In genomic region chr10:60666221-60666620, GRCh38 we compare ENCODE assay signal across 17 cellular contexts.
DNase-seq lines count a peak whose midpoint lies in the region; ATAC-seq and TF ChIP-seq lines count a peak whose summit lies in the region.
"Had no signal": no experiment of that assay in that cellular context is flagged by ENCODE, and none has a peak within 500 bp of the region (broad histone marks: within the 10 kb centered on the region; RNA-seq: fewer than 3 reads in every experiment).

No MANE protein-coding gene starts in this region.

- peaks cover 7% of the 10 kb centered on the region for H3K4me1 ChIP-seq in adipocyte (ENCODE audit: control insufficient read depth, insufficient read depth, low read length)
- H3K4me1 ChIP-seq in lung (ENCODE audit: control insufficient read depth in 2 of 2, insufficient read depth in 2 of 2, low read length in 2 of 2), result peaks cover 0 to 3% of the 10 kb centered on the region in 2 donors
- H3K4me1 ChIP-seq: pancreas had no signal

- H3K4me3 ChIP-seq in adipocyte (ENCODE audit: low read length) (no peak overlapping the region), lung (no peak overlapping the region), H7 (ENCODE audit: insufficient read depth, low read depth, low read length) (no peak overlapping the region)
- H3K4me3 ChIP-seq: pancreas, SJSA1 had no signal

- H3K27ac ChIP-seq in lung (ENCODE audit: low read depth in 1 of 2, low read length in 1 of 2), result no peak overlapping the region
- H3K27ac ChIP-seq: pancreas, SJSA1 had no signal

- H3K4me3 Mint-ChIP-seq in activated T-cell treated with anti-CD3 and anti-CD28 coated beads, Interleukin-2, amount 50 U/mL, for 4 hours, result no peak overlapping the region
- H3K4me3 Mint-ChIP-seq: activated CD8-positive, alpha-beta T cell treated with anti-CD3 and anti-CD28 coated beads, Interleukin-2, amount 10 ng/mL, durations not matched to agents 7 days and 5 days; effector memory CD8-positive, alpha-beta T cell had no signal

- H3K4me1 Mint-ChIP-seq in activated T-cell treated with anti-CD3 and anti-CD28 coated beads, Interleukin-2, amount 50 U/mL, for 4 hours (ENCODE audit: low read depth), result peaks cover 20% of the 10 kb centered on the region

- H3K9me3 ChIP-seq in adipocyte (ENCODE audit: control insufficient read depth, low read length) (no peaks in the 10 kb centered on the region), lung (ENCODE audit: control insufficient read depth in 2 of 2, insufficient read depth in 1 of 2, low read length in 1 of 2) (no peaks in the 10 kb centered on the region)
- H3K9me3 ChIP-seq: pancreas, SJSA1 had no signal

- TF ChIP-seq CTCF in lung (IDR thresholded peaks at IDR 0.05; ENCODE audit: control extremely low read depth, extremely low read depth) (no peak), GM13976 (IDR thresholded peaks at IDR 0.05; ENCODE audit: borderline replicate concordance, control extremely low read depth, extremely low read depth, insufficient read depth, missing control alignments) (no peak)

- WGBS in lung, 2 donors, result 23 to 33% methylated on average over 2 of the region's 2 CpGs

- peaks cover under 1% of the 10 kb centered on the region for H3K9me3 Mint-ChIP-seq in activated T-cell treated with anti-CD3 and anti-CD28 coated beads, Interleukin-2, amount 50 U/mL, for 4 hours
- H3K9me3 Mint-ChIP-seq: effector memory CD8-positive, alpha-beta T cell had no signal

- no peaks in the 10 kb centered on the region for H3K27me3 Mint-ChIP-seq in activated T-cell treated with anti-CD3 and anti-CD28 coated beads, Interleukin-2, amount 50 U/mL, for 4 hours (ENCODE audit: low read depth)
- H3K27me3 Mint-ChIP-seq: effector memory CD8-positive, alpha-beta T cell had no signal

- in situ Hi-C loops in GM13976 (cut with MboI; ENCODE audit: low sequenced_read_pairs, unreplicated experiment), result no loop called here

- H3K36me3 ChIP-seq in adipocyte (ENCODE audit: control insufficient read depth, insufficient read depth, low read length, severe bottlenecking) (no peaks in the 10 kb centered on the region), lung (ENCODE audit: control insufficient read depth in 2 of 2, insufficient read depth in 2 of 2, low read length in 2 of 2) (no peaks in the 10 kb centered on the region), H7 (replicated peaks; ENCODE audit: control insufficient read depth, insufficient read depth, low read length) (no peaks in the 10 kb centered on the region)
- H3K36me3 ChIP-seq: pancreas, SJSA1 had no signal

- H3K36me3 Mint-ChIP-seq in activated T-cell treated with anti-CD3 and anti-CD28 coated beads, Interleukin-2, amount 50 U/mL, for 4 hours (ENCODE audit: insufficient read depth), result no peaks in the 10 kb centered on the region

- DNase-seq in activated T-cell treated with anti-CD3 and anti-CD28 coated beads, Interleukin-2, amount 50 U/mL, for 4 hours, result no peak
- no peak for DNase-seq in activated T-cell treated with anti-CD3 and anti-CD28 coated beads, Interleukin-2, amount 50 U/mL, for 1 hour
- DNase-seq in NCI-H345 (lab: John Stamatoyannopoulos, UW), result peak; percentile 64
- peak; percentile 25 for DNase-seq in adipocyte (ENCODE audit: low read depth)
- DNase-seq in lung (ENCODE audit: low spot score), result peak; percentile 71
- no peak for DNase-seq in GM13976 (ENCODE audit: low spot score)
- no peak for DNase-seq in NCI-H446 treated with DMSO at 0.1 percent for 48 hours (lab: John Stamatoyannopoulos, UW)
- DNase-seq in H7, result no peak
- DNase-seq: activated CD8-positive, alpha-beta T cell treated with anti-CD3 and anti-CD28 coated beads, Interleukin-2, amount 10 ng/mL, durations not matched to agents 7 days and 5 days; activated gamma-delta T cell; effector memory CD8-positive, alpha-beta T cell; islet precursor cell; NCI-H146; NCI-H526 treated with DMSO at 0.1 percent for 48 hours; pancreas; substantia nigra had no signal

- H3K9ac ChIP-seq in adipocyte (ENCODE audit: low read length), result no peak overlapping the region

- no peaks in the 10 kb centered on the region for H3K27me3 ChIP-seq in adipocyte (replicated peaks; ENCODE audit: control insufficient read depth, insufficient read depth, low read length)
- H3K27me3 ChIP-seq in lung (ENCODE audit: control insufficient read depth, insufficient read depth), result no peaks in the 10 kb centered on the region
- H3K27me3 ChIP-seq in H7 (ENCODE audit: control insufficient read depth, insufficient read depth, low read length), result no peaks in the 10 kb centered on the region
- H3K27me3 ChIP-seq: pancreas, SJSA1 had no signal

- peak; percentile 65 to 82 for ATAC-seq in activated T-cell treated with anti-CD3 and anti-CD28 coated beads, Interleukin-2, amount 50 U/mL, for 4 hours
- peak; percentile 79 for ATAC-seq in lung (ENCODE audit: insufficient read depth, low FRiP score)
- ATAC-seq: activated CD8-positive, alpha-beta T cell treated with anti-CD3 and anti-CD28 coated beads, Interleukin-2, amount 10 ng/mL, durations not matched to agents 7 days and 5 days; effector memory CD8-positive, alpha-beta T cell had no signal

Comparison
In these comparisons a context has a peak if more than half of its experiments do, and no peak if none do; other contexts are left out.
1. DNase-seq: peak in NCI-H345 (single experiment), adipocyte (single experiment) and lung (single experiment); none in activated T-cell treated with anti-CD3 and anti-CD28 coated beads, Interleukin-2, amount 50 U/mL, for 4 hours (single experiment), activated T-cell treated with anti-CD3 and anti-CD28 coated beads, Interleukin-2, amount 50 U/mL, for 1 hour (single experiment), GM13976 (single experiment), NCI-H446 treated with DMSO at 0.1 percent for 48 hours (single experiment) and H7 (single experiment).